Comparison of ENCODE assay signal across 5 cellular contexts in the genomic region with DNA sequence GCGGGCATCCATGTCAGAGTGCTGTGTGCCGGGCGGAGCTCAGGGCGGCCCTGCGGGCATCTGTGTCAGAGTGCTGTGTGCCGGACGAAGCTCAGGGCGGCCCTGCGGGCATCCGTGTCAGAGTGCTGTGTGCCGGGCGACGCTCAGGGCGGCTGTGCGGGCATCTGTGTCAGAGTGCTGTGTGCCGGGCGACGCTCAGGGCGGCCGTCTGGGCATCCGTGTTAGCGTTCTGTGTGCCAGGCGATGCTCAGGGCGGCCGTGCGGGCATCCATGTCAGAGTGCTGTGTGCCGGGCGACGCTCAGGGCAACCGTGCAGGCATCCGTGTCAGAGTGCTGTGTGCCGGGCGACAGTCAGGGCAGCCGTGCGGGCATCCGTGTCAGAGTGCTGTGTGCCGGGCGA. TPM values are rescaled to one million over a fixed set of nuclear protein-coding genes. Genes with fewer than 3 reads are reported as not detected.
DNase-seq lines count a peak whose midpoint lies in the region; ATAC-seq and TF ChIP-seq lines count a peak whose summit lies in the region.
"Not testable (repeated sequence)": the region's sequence is repeated elsewhere in the genome, so short reads cannot be mapped to it uniquely, and the experiment has no call there.

No MANE protein-coding gene starts in this region.

- ATAC-seq in lower lobe of right lung: not testable (repeated sequence)

- H3K27ac Mint-ChIP-seq in type B pancreatic cell: not testable (repeated sequence)

- H3K9me3 Mint-ChIP-seq in type B pancreatic cell: not testable (repeated sequence)

- H3K4me1 Mint-ChIP-seq in type B pancreatic cell (ENCODE audit: unreplicated experiment): not testable (repeated sequence)

- intact Hi-C loops in lower lobe of right lung (cut with DNase I); posterior vena cava (cut with DNase I): not testable (repeated sequence)

- DNase-seq in activated effector memory CD4-positive, alpha-beta T cell treated with anti-CD3 and anti-CD28 coated beads, Interleukin-2, amount 50 U/mL, for 16 hours: peak; percentile 8
- DNase-seq in coronary artery (ENCODE audit: low spot score): peak; percentile 24
- DNase-seq in lower lobe of right lung: peak; percentile 22
- DNase-seq in posterior vena cava (ENCODE audit: low spot score): peak; percentile 75
- DNase-seq in type B pancreatic cell (ENCODE audit: extremely low spot score, unreplicated experiment): peak; percentile 29

- H3K4me3 ChIP-seq in coronary artery, lower lobe of right lung: not testable (repeated sequence)

- H3K9me3 ChIP-seq in lower lobe of right lung: not testable (repeated sequence)

- H3K36me3 ChIP-seq in lower lobe of right lung: not testable (repeated sequence)

- not testable (repeated sequence) for H3K4me3 Mint-ChIP-seq in type B pancreatic cell

- H3K27me3 ChIP-seq in lower lobe of right lung (ENCODE audit: low read depth): not testable (repeated sequence)

- H3K27ac ChIP-seq in coronary artery, lower lobe of right lung: not testable (repeated sequence)

- not testable (repeated sequence) for TF ChIP-seq CTCF in coronary artery (IDR thresholded peaks at IDR 0.05); lower lobe of right lung (IDR thresholded peaks at IDR 0.05); type B pancreatic cell (conservative IDR thresholded peaks at IDR 0.05)

- H3K27me3 Mint-ChIP-seq in type B pancreatic cell: not testable (repeated sequence)

- H3K36me3 Mint-ChIP-seq in type B pancreatic cell: not testable (repeated sequence)

- not testable (repeated sequence) for H3K4me1 ChIP-seq in lower lobe of right lung

RNA-seq across cellular contexts. Expression of a gene that starts 55.0 kb away (rescaled TPM):
- total RNA-seq in lower lobe of right lung: 59.8 TPM
- 100 to 1,000 TPM in 1 of 2 donors, 10 to 100 TPM in 1; 80.5 to 101 TPM for total RNA-seq in posterior vena cava
- total RNA-seq in type B pancreatic cell (ENCODE audit: low replicate concordance): 76.2 and 145 TPM in 2 replicates

Comparison
In these comparisons a context has a peak if more than half of its experiments do, and no peak if none do; other contexts are left out.
1. DNase-seq: peak in every context shown above with its lines; median percentile 75 in posterior vena cava; 29 in type B pancreatic cell; 24 in coronary artery; 22 in lower lobe of right lung; 8 in activated effector memory CD4-positive, alpha-beta T cell treated with anti-CD3 and anti-CD28 coated beads, Interleukin-2, amount 50 U/mL, for 16 hours.